8 cellular contexts compared by ENCODE assay signal in genomic region chr17:42049834-42050359, GRCh38. TPM values are rescaled to one million over a fixed set of nuclear protein-coding genes. Genes with fewer than 3 reads are reported as not detected.
DNase-seq lines count a peak whose midpoint lies in the region; ATAC-seq and TF ChIP-seq lines count a peak whose summit lies in the region.

No MANE protein-coding gene starts in this region.

- H3K27me3 ChIP-seq in BJ (ENCODE audit: control insufficient read depth, insufficient read depth, low read length) (peaks cover 38% of the 10 kb centered on the region), duodenal mucosa (ENCODE audit: control insufficient read depth in 1 of 2, insufficient read depth in 2 of 2, low read length in 2 of 2) (peaks cover 17% of the 10 kb centered on the region in 2 donors), Karpas-422 (ENCODE audit: low read length) (no peaks in the 10 kb centered on the region)

- H3K36me3 Mint-ChIP-seq in naive B cell = no peaks in the 10 kb centered on the region

- peaks cover 7 to 10% (median 10%) of the 10 kb centered on the region in 3 donors for H3K4me1 Mint-ChIP-seq in naive B cell

- peak overlapping the region; percentile 70 to 91 (median 82) for H3K4me3 Mint-ChIP-seq in naive B cell

- no peak for TF ChIP-seq CTCF in BJ (IDR thresholded peaks at IDR 0.05; ENCODE audit: insufficient read depth, low read depth, low read length)
- no peak for TF ChIP-seq CTCF in LNCaP clone FGC (IDR thresholded peaks at IDR 0.05; ENCODE audit: control insufficient read depth, extremely low read depth, insufficient read depth)

- H3K9me3 ChIP-seq in duodenal mucosa (ENCODE audit: control insufficient read depth in 1 of 2, low read length in 2 of 2) = no peaks in the 10 kb centered on the region
- no peaks in the 10 kb centered on the region for H3K9me3 ChIP-seq in Karpas-422 (ENCODE audit: low read length)

- no peaks in the 10 kb centered on the region for H3K9me2 ChIP-seq in Karpas-422 (replicated peaks; ENCODE audit: insufficient read depth, low read length)

- POLR2A ChIA-PET in BJ (lab: Charles Lee) = no interaction called here

- CTCF ChIA-PET in BJ (lab: Yijun Ruan, JAX) = interaction anchor here (1.0 to 1.6 kb wide), 5 partner anchors 18 to 85 kb away, joined by 3 to 6 read pairs (median 4); partner anchors contain the start of gene CNP

- H3K4me1 ChIP-seq in duodenal mucosa (ENCODE audit: control insufficient read depth in 1 of 2, insufficient read depth in 2 of 2, low read length in 2 of 2) (peaks cover 0 to 6% of the 10 kb centered on the region in 2 donors), Karpas-422 (ENCODE audit: low read length) (no peaks in the 10 kb centered on the region)

- H2AFZ ChIP-seq in Karpas-422 (ENCODE audit: low read length) = no peak overlapping the region

- ATAC-seq in naive B cell (ENCODE audit: low read depth in 2 of 2) (no peak), GM18873 (IDR thresholded peaks at IDR 0.05; ENCODE audit: low FRiP score, unreplicated experiment) (no peak)

- H3K27me3 Mint-ChIP-seq in naive B cell = peaks cover 13 to 53% (median 44%) of the 10 kb centered on the region in 3 donors

- no peaks in the 10 kb centered on the region for H4K20me1 ChIP-seq in Karpas-422 (ENCODE audit: insufficient read depth, low read depth, low read length)

- H3K4me3 ChIP-seq in BJ (ENCODE audit: low read depth, low read length) (peak overlapping the region; percentile 46), LNCaP clone FGC (ENCODE audit: low read depth, low read length) (peak overlapping the region; percentile 60), duodenal mucosa (ENCODE audit: low read depth in 1 of 2, low read length in 2 of 2) (peak overlapping the region; percentile 70 to 71), Karpas-422 (ENCODE audit: low read length) (no peak overlapping the region)

- no peaks in the 10 kb centered on the region for H3K9me3 Mint-ChIP-seq in naive B cell

- no peaks in the 10 kb centered on the region for H3K79me2 ChIP-seq in Karpas-422 (ENCODE audit: low read length)

- H3K27ac Mint-ChIP-seq in naive B cell = no peak overlapping the region

- peak overlapping the region; percentile 35 to 54 for H3K9ac ChIP-seq in duodenal mucosa (ENCODE audit: low read depth in 1 of 2, low read length in 2 of 2)
- no peak overlapping the region for H3K9ac ChIP-seq in Karpas-422 (ENCODE audit: low read length)

- H3K27ac ChIP-seq in duodenal mucosa (ENCODE audit: low read depth, low read length) (no peak overlapping the region), Karpas-422 (ENCODE audit: low read length) (no peak overlapping the region)

- H3K4me2 ChIP-seq in Karpas-422 (ENCODE audit: low read depth, low read length, poor library complexity, severe bottlenecking) = no peak overlapping the region

- H3K36me3 ChIP-seq in BJ (ENCODE audit: control insufficient read depth, insufficient read depth, low read length) (no peaks in the 10 kb centered on the region), duodenal mucosa (ENCODE audit: control insufficient read depth in 1 of 2, insufficient read depth in 2 of 2, low read length in 2 of 2) (no peaks in the 10 kb centered on the region), Karpas-422 (ENCODE audit: insufficient read depth, low read length) (no peaks in the 10 kb centered on the region)

- DNase-seq in BJ (ENCODE audit: low read depth) = no peak
- DNase-seq in LNCaP clone FGC (ENCODE audit: low read depth) = no peak
- no peak for DNase-seq in naive B cell
- DNase-seq in Karpas-422 = no peak
- DNase-seq in SW 1271 (lab: John Stamatoyannopoulos, UW) = no peak
- DNase-seq in KG1 (lab: John Stamatoyannopoulos, UW) = no peak

RNA-seq across cellular contexts. Expression of gene C17orf113, which starts 0.5 kb away (rescaled TPM):
- polyA plus RNA-seq in BJ (2011; rRNA removed) (0.07 and 0.11 TPM in 2 replicates), naive B cell (ENCODE audit: low read depth in 6 of 6) (under 1 TPM; 0.13 to 0.87 (median 0.58) TPM)
- polyA minus RNA-seq in BJ (2011; rRNA and poly(A)+ RNA removed) = 0.14 TPM in 1 of 2 replicates, not detected in the other
- total RNA-seq in Karpas-422 (2014; rRNA removed; shearing (Covaris generic); ENCODE audit: low replicate concordance) = not detected in 2 replicates

RNA-seq across cellular contexts. Expression of gene NKIRAS2, which starts 30.0 kb away (rescaled TPM):
- polyA plus RNA-seq in BJ (2011; rRNA removed) (55.9 and 81.4 TPM in 2 replicates), naive B cell (ENCODE audit: low read depth in 6 of 6) (10 to 100 TPM; 25.0 to 42.1 (median 36.1) TPM)
- polyA minus RNA-seq in BJ (2011; rRNA and poly(A)+ RNA removed) = 25.6 and 38.6 TPM in 2 replicates
- total RNA-seq in Karpas-422 (2014; rRNA removed; shearing (Covaris generic); ENCODE audit: low replicate concordance) = 28.4 and 44.9 TPM in 2 replicates

RNA-seq across cellular contexts. Expression of gene DNAJC7, which starts 32.7 kb away (rescaled TPM):
- polyA plus RNA-seq in BJ (2011; rRNA removed) = 41.1 and 46.9 TPM in 2 replicates
- polyA minus RNA-seq in BJ (2011; rRNA and poly(A)+ RNA removed) = 33.7 and 36.2 TPM in 2 replicates
- polyA plus RNA-seq in naive B cell (ENCODE audit: low read depth in 6 of 6) = 10 to 100 TPM; 33.4 to 98.0 (median 77.4) TPM
- 56.1 and 64.1 TPM in 2 replicates for total RNA-seq in Karpas-422 (2014; rRNA removed; shearing (Covaris generic); ENCODE audit: low replicate concordance)

RNA-seq across cellular contexts. Expression of gene ZNF385C, which starts 48.4 kb away (rescaled TPM):
- polyA plus RNA-seq in BJ (2011; rRNA removed) (0.04 TPM in 1 of 2 replicates, not detected in the other), naive B cell (ENCODE audit: low read depth in 6 of 6) (under 1 TPM in 1 of 6 donors, not detected in 5; 0.21 TPM)
- polyA minus RNA-seq in BJ (2011; rRNA and poly(A)+ RNA removed) = not detected in 2 replicates
- not detected in 2 replicates for total RNA-seq in Karpas-422 (2014; rRNA removed; shearing (Covaris generic); ENCODE audit: low replicate concordance)
